In genomic region chr3:108527827-108528226, GRCh38 we compare ENCODE assay signal across 19 cellular contexts. TPM values are rescaled to one million over a fixed set of nuclear protein-coding genes. Genes with fewer than 3 reads are reported as not detected.
"Had no signal": no experiment of that assay in that cellular context is flagged by ENCODE, and none has a peak within 500 bp of the region (broad histone marks: within the 10 kb centered on the region; RNA-seq: fewer than 3 reads in every experiment).

No MANE protein-coding gene starts in this region.

- H3K4me1 ChIP-seq: pancreas, right lobe of liver had no signal

- H3K4me3 Mint-ChIP-seq: natural killer cell treated with Interleukin-12 subunit alpha and Interleukin-12 subunit beta and Interleukin-15 and Interleukin-18, amount 100 ng/mL, for 72 hours; stimulated activated memory B cell treated with anti-CD40 and anti-IgM and Interleukin-4, amounts not matched to agents 10 μg/mL and 1 μg/mL and 100 μg/mL, for 72 hours; stimulated activated naive CD8-positive, alpha-beta T cell treated with anti-CD3 and anti-CD28 coated beads, Interleukin-15, Interleukin-2, amounts not matched to agents 100 ng/mL and 50 ng/mL, for 24 hours had no signal

- H3K9me3 Mint-ChIP-seq: natural killer cell treated with Interleukin-12 subunit alpha and Interleukin-12 subunit beta and Interleukin-15 and Interleukin-18, amount 100 ng/mL, for 72 hours; stimulated activated naive CD8-positive, alpha-beta T cell treated with anti-CD3 and anti-CD28 coated beads, Interleukin-15, Interleukin-2, amounts not matched to agents 100 ng/mL and 50 ng/mL, for 24 hours had no signal

- DNase-seq: effector memory CD4-positive, alpha-beta T cell; left lung; midbrain; occipital lobe; pancreas; right lobe of liver; spleen; stimulated activated CD4-positive, alpha-beta T cell treated with anti-CD3 and anti-CD28 coated beads, Interleukin-15, amount 100 ng/mL, for 24 hours; stimulated activated CD4-positive, alpha-beta T cell treated with anti-CD3 and anti-CD28 coated beads, Interleukin-1b, Interleukin-23, amount 100 ng/mL, for 48 hours; stimulated activated CD4-positive, alpha-beta T cell treated with anti-CD3 and anti-CD28 coated beads, Interleukin-4, amount 100 ng/mL, for 24 hours; testis; transverse colon had no signal

- H3K27me3 Mint-ChIP-seq: progenitor cell of endocrine pancreas had no signal

- H3K36me3 Mint-ChIP-seq: natural killer cell treated with Interleukin-12 subunit alpha and Interleukin-12 subunit beta and Interleukin-15 and Interleukin-18, amount 100 ng/mL, for 72 hours; stimulated activated memory B cell treated with anti-CD40 and anti-IgM and Interleukin-4, amounts not matched to agents 10 μg/mL and 1 μg/mL and 100 μg/mL, for 72 hours had no signal

- H3K27ac Mint-ChIP-seq: natural killer cell treated with Interleukin-12 subunit alpha and Interleukin-12 subunit beta and Interleukin-15 and Interleukin-18, amount 100 ng/mL, for 72 hours; progenitor cell of endocrine pancreas; stimulated activated memory B cell treated with anti-CD40 and anti-IgM and Interleukin-4, amounts not matched to agents 10 μg/mL and 1 μg/mL and 100 μg/mL, for 72 hours; stimulated activated naive CD8-positive, alpha-beta T cell treated with anti-CD3 and anti-CD28 coated beads, Interleukin-15, Interleukin-2, amounts not matched to agents 100 ng/mL and 50 ng/mL, for 24 hours had no signal

- H3K4me3 ChIP-seq: left lung, lung, pancreas, right lobe of liver, spleen, testis, transverse colon had no signal

- ATAC-seq: esophagus mucosa; natural killer cell treated with Interleukin-12 subunit alpha and Interleukin-12 subunit beta and Interleukin-15 and Interleukin-18, amount 100 ng/mL, for 72 hours had no signal

- H3K36me3 ChIP-seq: left lung, pancreas, right lobe of liver, spleen, transverse colon had no signal

- H3K27ac ChIP-seq: left lung, pancreas, right lobe of liver, transverse colon had no signal

- H3K27me3 ChIP-seq: left lung, pancreas, right lobe of liver, spleen, testis, transverse colon had no signal

- H3K9me3 ChIP-seq: left lung, pancreas, right lobe of liver, spleen, testis, transverse colon had no signal

RNA-seq across cellular contexts. Expression of gene MYH15, which starts 17.4 kb away (rescaled TPM):
- total RNA-seq: right lobe of liver, subcutaneous adipose tissue had no signal
